14 cellular contexts compared by ENCODE assay signal in genomic region chr9:69171049-69171448, GRCh38. TPM values are rescaled to one million over a fixed set of nuclear protein-coding genes. Genes with fewer than 3 reads are reported as not detected.
DNase-seq lines count a peak whose midpoint lies in the region; TF ChIP-seq lines count a peak whose summit lies in the region.
"Had no signal": no experiment of that assay in that cellular context is flagged by ENCODE, and none has a peak within 500 bp of the region (broad histone marks: within the 10 kb centered on the region; RNA-seq: fewer than 3 reads in every experiment).

No MANE protein-coding gene starts in this region.

- peak overlapping the region; percentile 64 for H3K27ac Mint-ChIP-seq in mesothelial cell of epicardium
- H3K27ac Mint-ChIP-seq: activated T-helper 1 cell treated with anti-CD3 and anti-CD28 coated beads, Interleukin-12 subunit alpha, Interleukin-12 subunit beta, Interleukin-2, Interleukin-4 antibody, amounts not matched to agents 30 ng/mL and 10 ng/mL and 1 ng/mL, durations not matched to agents 14 hours and 24 hours and 36 hours had no signal

- peaks cover 44% of the 10 kb centered on the region for H3K4me1 Mint-ChIP-seq in mesothelial cell of epicardium

- no peak overlapping the region for H3K4me3 ChIP-seq in cardiac fibroblast (replicated peaks in 1 of 2; ENCODE audit: low read depth in 2 of 2, low read length in 2 of 2)
- H3K4me3 ChIP-seq: HAP-1, SK-N-MC had no signal

- H3K4me3 Mint-ChIP-seq in mesothelial cell of epicardium, result no peak overlapping the region
- H3K4me3 Mint-ChIP-seq: activated T-helper 1 cell treated with anti-CD3 and anti-CD28 coated beads, Interleukin-12 subunit alpha, Interleukin-12 subunit beta, Interleukin-2, Interleukin-4 antibody, amounts not matched to agents 30 ng/mL and 10 ng/mL and 1 ng/mL, durations not matched to agents 14 hours and 24 hours and 36 hours had no signal

- TF ChIP-seq CTCF in cardiac fibroblast (IDR thresholded peaks at IDR 0.05; ENCODE audit: low read depth, low read length) (no peak), mesothelial cell of epicardium (IDR thresholded peaks at IDR 0.05; ENCODE audit: unreplicated experiment) (no peak)

- in situ Hi-C loops in KBM-7 (cut with MboI; ENCODE audit: low pct_unique_long_range_greater_than_20kb, low sequenced_read_pairs), result no loop called here

- H3K36me3 Mint-ChIP-seq in mesothelial cell of epicardium, result no peaks in the 10 kb centered on the region

- peaks cover 4% of the 10 kb centered on the region for H3K27me3 Mint-ChIP-seq in mesothelial cell of epicardium (ENCODE audit: low read depth)

- H3K9me3 Mint-ChIP-seq in mesothelial cell of epicardium, result no peaks in the 10 kb centered on the region
- H3K9me3 Mint-ChIP-seq: activated T-helper 1 cell treated with anti-CD3 and anti-CD28 coated beads, Interleukin-12 subunit alpha, Interleukin-12 subunit beta, Interleukin-2, Interleukin-4 antibody, amounts not matched to agents 30 ng/mL and 10 ng/mL and 1 ng/mL, durations not matched to agents 14 hours and 24 hours and 36 hours had no signal

- DNase-seq in CD1c-positive myeloid dendritic cell (ENCODE audit: extremely low spot score) (peak; percentile 84), KBM-7 (peak; percentile 50), cardiac fibroblast (ENCODE audit: low read depth in 2 of 2) (peak; percentile 81 to 89), mesothelial cell of epicardium (ENCODE audit: low spot score in 2 of 2, unreplicated experiment in 2 of 2) (no peak), OCI-M2 (lab: John Stamatoyannopoulos, UW; ENCODE audit: unreplicated experiment) (no peak), DMS53 treated with DMSO at 0.1 percent for 48 hours (lab: John Stamatoyannopoulos, UW; ENCODE audit: unreplicated experiment) (no peak), NCI-H1105 treated with DMSO at 0.1 percent for 48 hours (lab: John Stamatoyannopoulos, UW) (no peak), H4 (ENCODE audit: low spot score) (no peak)
- DNase-seq: NCI-H1417; stimulated activated CD4-positive, alpha-beta T cell treated with anti-CD3 and anti-CD28 coated beads, Interleukin-4, amount 100 ng/mL, for 24 hours; stimulated activated naive CD4-positive, alpha-beta T cell treated with Interleukin-2 at 50 U/mL for 16 hours had no signal

RNA-seq across cellular contexts. Expression of gene TJP2, which starts 3.0 kb away (rescaled TPM):
- total RNA-seq in mesothelial cell of epicardium, result 56.5 to 58.0 TPM (median 57.9 TPM) in 3 replicates
- 8.2 and 10.7 TPM in 2 replicates for total RNA-seq in H4 (2014; rRNA removed; shearing (Covaris generic))

Comparison
In these comparisons a context has a peak if more than half of its experiments do, and no peak if none do; other contexts are left out.
1. DNase-seq: peak in CD1c-positive myeloid dendritic cell (single experiment), KBM-7 (single experiment) and cardiac fibroblast (2 of 2); none in mesothelial cell of epicardium (0 of 2), OCI-M2 (single experiment), DMS53 treated with DMSO at 0.1 percent for 48 hours (single experiment), NCI-H1105 treated with DMSO at 0.1 percent for 48 hours (single experiment) and H4 (single experiment).